ENCODE assay signal across 20 cellular contexts in genomic region chr22:16564837-16565584, GRCh38. TPM values are rescaled to one million over a fixed set of nuclear protein-coding genes. Genes with fewer than 3 reads are reported as not detected.
"Had no signal": no experiment of that assay in that cellular context is flagged by ENCODE, and none has a peak within 500 bp of the region (broad histone marks: within the 10 kb centered on the region; RNA-seq: fewer than 3 reads in every experiment).

No MANE protein-coding gene starts in this region.

RNA-seq across cellular contexts. Expression of gene CCT8L2, which starts 27.6 kb away (rescaled TPM):
- total RNA-seq: activated CD4-positive, alpha-beta memory T cell treated with anti-CD3 and anti-CD28 coated beads for 36 hours; activated CD4-positive, alpha-beta T cell treated with anti-CD3 and anti-CD28 coated beads for 36 hours; activated CD8-positive, alpha-beta memory T cell treated with anti-CD3 and anti-CD28 coated beads for 36 hours; activated CD8-positive, alpha-beta T cell treated with anti-CD3 and anti-CD28 coated beads for 36 hours; activated naive CD4-positive, alpha-beta T cell treated with anti-CD3 and anti-CD28 coated beads for 36 hours; activated naive CD4-positive, alpha-beta T cell treated with anti-CD3 and anti-CD28 coated beads, Interleukin-2, amount 50 U/mL, for 72 hours; activated naive CD8-positive, alpha-beta T cell treated with anti-CD3 and anti-CD28 coated beads for 36 hours; activated T-cell treated with anti-CD3 and anti-CD28 coated beads, Interleukin-2, amount 50 U/mL, for 72 hours; activated T-helper 1 cell treated with anti-CD3 and anti-CD28 coated beads, Interleukin-12 subunit alpha, Interleukin-12 subunit beta, Interleukin-2, Interleukin-4 antibody, amounts not matched to agents 30 ng/mL and 10 ng/mL and 1 ng/mL, durations not matched to agents 14 hours and 24 hours and 36 hours; activated T-helper 17 cell treated with anti-CD3 and anti-CD28 coated beads, Interleukin-2, amount 50 U/mL, for 72 hours; adrenal gland; aorta; astrocyte; body of pancreas; breast epithelium; cardiac septum; T-cell; T-helper 1 cell treated with Interleukin-12 subunit alpha and Interleukin-12 subunit beta and Interleukin-4 antibody, amounts not matched to agents 30 ng/mL and 1 ng/mL, for 36 hours; T-helper 2 cell treated with Interferon-gamma antibody and Interleukin-4, amounts not matched to agents 100 ng/mL and 5 ng/mL, for 36 hours; WTC11 had no signal
- polyA plus RNA-seq: adrenal gland, aorta had no signal
